ENCODE assay signal across 8 cellular contexts in the genomic region with DNA sequence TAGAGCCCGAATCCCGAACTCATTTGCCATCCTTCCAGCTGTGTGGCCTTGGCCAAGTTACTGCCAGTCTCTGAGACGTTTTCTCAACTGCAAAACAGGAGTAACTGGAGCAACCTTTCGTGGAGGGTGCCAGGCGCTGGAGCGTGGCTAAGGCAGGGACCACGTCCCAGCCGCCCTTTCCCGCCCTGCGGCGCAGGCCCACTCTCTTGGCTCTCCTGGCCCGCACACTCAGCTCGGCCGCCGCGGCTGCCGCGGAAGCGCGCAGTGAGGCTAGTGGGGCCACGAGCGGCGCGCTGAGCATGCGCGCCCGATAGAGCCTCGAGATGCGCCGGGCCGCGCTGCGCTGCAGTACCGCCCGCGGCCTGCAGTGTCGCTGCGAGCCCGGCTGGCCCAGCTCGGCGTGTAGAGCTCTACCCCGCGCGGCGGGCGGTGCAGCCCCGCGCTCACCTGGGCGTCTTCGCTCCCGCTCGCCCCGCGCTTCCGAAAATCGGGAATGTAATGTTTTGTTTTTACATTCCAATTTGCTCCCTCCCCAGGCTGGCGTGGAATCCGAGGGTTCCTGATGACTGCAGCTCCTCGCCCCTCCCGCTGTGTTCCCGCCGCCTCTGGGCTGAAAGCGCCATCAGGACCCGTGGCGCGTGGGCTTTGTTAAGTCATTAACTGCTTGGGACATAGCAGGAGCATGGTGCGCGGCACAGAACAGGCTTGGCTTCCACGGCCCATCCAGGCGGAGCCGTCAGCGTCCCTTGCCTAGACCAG. TPM values are rescaled to one million over a fixed set of nuclear protein-coding genes. Genes with fewer than 3 reads are reported as not detected.
DNase-seq lines count a peak whose midpoint lies in the region; ATAC-seq and TF ChIP-seq lines count a peak whose summit lies in the region.

No MANE protein-coding gene starts in this region.

- H3K4me1 ChIP-seq in neuron (ENCODE audit: insufficient read depth, low read length) (peaks cover 2% of the 10 kb centered on the region), thyroid gland (peaks cover 6 to 10% of the 10 kb centered on the region in 2 donors)

- H3K27ac ChIP-seq in thyroid gland: no peak overlapping the region

- no peak overlapping the region for H3K27ac Mint-ChIP-seq in activated T-cell treated with anti-CD3 and anti-CD28 coated beads, Interleukin-2, amount 50 U/mL, for 72 hours

- peaks cover 25% of the 10 kb centered on the region for H3K27me3 ChIP-seq in neuron (ENCODE audit: insufficient read depth, low read length)
- H3K27me3 ChIP-seq in thyroid gland: no peaks in the 10 kb centered on the region

- peaks cover 37% of the 10 kb centered on the region for H3K4me1 Mint-ChIP-seq in activated T-cell treated with anti-CD3 and anti-CD28 coated beads, Interleukin-2, amount 50 U/mL, for 72 hours (ENCODE audit: low read depth)

- H3K36me3 Mint-ChIP-seq in activated T-cell treated with anti-CD3 and anti-CD28 coated beads, Interleukin-2, amount 50 U/mL, for 72 hours (ENCODE audit: insufficient read depth in 2 of 2): peaks cover 6% of the 10 kb centered on the region in 2 donors

- H3K36me3 ChIP-seq in neuron (ENCODE audit: insufficient read depth, low read length): no peaks in the 10 kb centered on the region
- H3K36me3 ChIP-seq in thyroid gland: no peaks in the 10 kb centered on the region

- no peak for TF ChIP-seq POLR2A in thyroid gland (IDR thresholded peaks at IDR 0.05)

- peaks cover 5% of the 10 kb centered on the region for H3K9me3 ChIP-seq in neuron (ENCODE audit: low read length)
- H3K9me3 ChIP-seq in thyroid gland: no peaks in the 10 kb centered on the region

- peak overlapping the region; percentile 53 for H3K4me3 ChIP-seq in fibroblast of pulmonary artery (replicated peaks; ENCODE audit: low read depth, low read length)
- H3K4me3 ChIP-seq in neuron (ENCODE audit: low read length): peak overlapping the region; percentile 31
- H3K4me3 ChIP-seq in thyroid gland (replicated peaks in 1 of 3): peak overlapping the region in 1 of 3 donors; percentile 9

- TF ChIP-seq CTCF in GM13977 (IDR thresholded peaks at IDR 0.05; ENCODE audit: extremely low read depth, insufficient read depth, missing control alignments) (peak; percentile 95), fibroblast of pulmonary artery (IDR thresholded peaks at IDR 0.05; ENCODE audit: low read length, missing control alignments) (peak; percentile 37), thyroid gland (IDR thresholded peaks at IDR 0.05) (peak in 5 of 6 experiments; percentile 61 to 98 (median 78))

- peaks cover 0 to 4% of the 10 kb centered on the region in 2 donors for H3K9me3 Mint-ChIP-seq in activated T-cell treated with anti-CD3 and anti-CD28 coated beads, Interleukin-2, amount 50 U/mL, for 72 hours

- intact Hi-C loops in thyroid gland (cut with DNase I): no loop called here

- DNase-seq in GM13977 (ENCODE audit: low spot score) (peak; percentile 91), NOMO-1 (lab: John Stamatoyannopoulos, UW; ENCODE audit: unreplicated experiment in 2 of 2) (peak; percentile 31 to 72), fibroblast of pulmonary artery (ENCODE audit: low read depth) (peak; percentile 76), thyroid gland (peak; percentile 40 to 50), cortex of kidney (lab: John Stamatoyannopoulos, UW) (no peak)
- peak; percentile 78 to 85 for DNase-seq in activated T-cell treated with anti-CD3 and anti-CD28 coated beads, Interleukin-2, amount 50 U/mL, for 72 hours

- H3K27me3 Mint-ChIP-seq in activated T-cell treated with anti-CD3 and anti-CD28 coated beads, Interleukin-2, amount 50 U/mL, for 72 hours (ENCODE audit: low read depth): peaks cover 52% of the 10 kb centered on the region

- ATAC-seq in HG02759 (IDR thresholded peaks at IDR 0.05; ENCODE audit: unreplicated experiment): peak; percentile 81
- ATAC-seq in activated T-cell treated with anti-CD3 and anti-CD28 coated beads, Interleukin-2, amount 50 U/mL, for 72 hours (replicated peaks in 1 of 2): peak; percentile 72 to 75

- in situ Hi-C loops in GM13977 (cut with MboI; ENCODE audit: low pct_unique_long_range_greater_than_20kb, low sequenced_read_pairs, unreplicated experiment): no loop called here

- peak overlapping the region; percentile 15 for H2AFZ ChIP-seq in neuron (ENCODE audit: low read depth, low read length)

- 7 to 13% methylated on average over 23 to 31 of the region's 72 CpGs for WGBS in thyroid gland, 2 donors

- peak overlapping the region; percentile 84 to 86 for H3K4me3 Mint-ChIP-seq in activated T-cell treated with anti-CD3 and anti-CD28 coated beads, Interleukin-2, amount 50 U/mL, for 72 hours

RNA-seq across cellular contexts. Expression of a gene that starts 4.0 kb away (rescaled TPM):
- 10 to 100 TPM; 27.5 to 28.9 TPM for total RNA-seq in activated T-cell treated with anti-CD3 and anti-CD28 coated beads, Interleukin-2, amount 50 U/mL, for 72 hours
- total RNA-seq in thyroid gland: 10 to 100 TPM; 23.5 to 86.9 (median 32.5) TPM

Comparison
In these comparisons a context has a peak if more than half of its experiments do, and no peak if none do; other contexts are left out.
1. CTCF ChIP-seq: peak in every context shown above with its lines; median percentile 95 in GM13977; 78 in thyroid gland; 37 in fibroblast of pulmonary artery.